Comparison of ENCODE assay signal across 10 cellular contexts in the genomic region with DNA sequence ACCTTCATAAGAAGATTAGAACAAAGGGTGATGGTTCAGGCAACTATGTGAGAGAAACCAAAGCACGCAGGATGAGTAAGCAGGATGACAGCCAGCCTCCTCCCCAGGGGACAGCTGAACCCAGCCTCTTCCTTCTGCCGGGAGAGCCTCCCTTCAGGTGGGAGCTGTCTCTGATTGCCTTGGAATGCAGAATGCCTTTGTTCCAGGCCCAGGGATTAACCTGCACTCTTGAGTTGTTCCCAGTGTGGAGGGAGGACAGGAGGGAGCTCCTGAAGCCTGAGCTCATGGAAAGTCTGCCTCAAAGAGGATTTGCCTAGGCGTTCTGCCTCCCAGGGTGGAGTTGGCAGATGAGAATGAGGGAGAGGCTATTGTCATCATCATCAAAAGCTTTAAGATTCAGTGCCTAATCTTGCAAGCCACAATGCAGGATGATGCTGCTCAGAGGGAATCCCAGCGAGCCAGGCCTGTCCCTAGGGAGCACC.
DNase-seq lines count a peak whose midpoint lies in the region; ATAC-seq and FAIRE-seq lines count a peak whose summit lies in the region.
"Had no signal": no experiment of that assay in that cellular context is flagged by ENCODE, and none has a peak within 500 bp of the region (broad histone marks: within the 10 kb centered on the region; RNA-seq: fewer than 3 reads in every experiment).

No MANE protein-coding gene starts in this region.

- ATAC-seq in HG03439 (IDR thresholded peaks at IDR 0.05; ENCODE audit: unreplicated experiment) (no peak), GM21515 (IDR thresholded peaks at IDR 0.05; ENCODE audit: unreplicated experiment) (no peak)

- no peak for FAIRE-seq in urothelium cell line (lab: Jason Lieb, UNC)

- DNase-seq in NCI-H510A treated with DMSO at 0.1 percent for 48 hours (lab: John Stamatoyannopoulos, UW): peak; percentile 3
- no peak for DNase-seq in NCI-H510A (lab: John Stamatoyannopoulos, UW)
- peak; percentile 97 for DNase-seq in SW480 (ENCODE audit: low spot score)
- peak; percentile 56 for DNase-seq in glomerular visceral epithelial cell (ENCODE audit: extremely low spot score)
- DNase-seq in urothelium cell line (ENCODE audit: low spot score): peak; percentile 91
- no peak for DNase-seq in NOMO-1 treated with DMSO at 0.1 percent for 48 hours (lab: John Stamatoyannopoulos, UW; ENCODE audit: unreplicated experiment)
- DNase-seq: activated naive CD4-positive, alpha-beta T cell treated with anti-CD3 and anti-CD28 coated beads, Interleukin-2, amount 50 U/mL, for 16 hours; nucleus accumbens had no signal

Comparison
In these comparisons a context has a peak if more than half of its experiments do, and no peak if none do; other contexts are left out.
1. DNase-seq: peak in NCI-H510A treated with DMSO at 0.1 percent for 48 hours (single experiment), SW480 (single experiment), glomerular visceral epithelial cell (single experiment) and urothelium cell line (single experiment); none in NCI-H510A (single experiment) and NOMO-1 treated with DMSO at 0.1 percent for 48 hours (single experiment).